Comparison of ENCODE assay signal across 1 cellular context in the genomic region with DNA sequence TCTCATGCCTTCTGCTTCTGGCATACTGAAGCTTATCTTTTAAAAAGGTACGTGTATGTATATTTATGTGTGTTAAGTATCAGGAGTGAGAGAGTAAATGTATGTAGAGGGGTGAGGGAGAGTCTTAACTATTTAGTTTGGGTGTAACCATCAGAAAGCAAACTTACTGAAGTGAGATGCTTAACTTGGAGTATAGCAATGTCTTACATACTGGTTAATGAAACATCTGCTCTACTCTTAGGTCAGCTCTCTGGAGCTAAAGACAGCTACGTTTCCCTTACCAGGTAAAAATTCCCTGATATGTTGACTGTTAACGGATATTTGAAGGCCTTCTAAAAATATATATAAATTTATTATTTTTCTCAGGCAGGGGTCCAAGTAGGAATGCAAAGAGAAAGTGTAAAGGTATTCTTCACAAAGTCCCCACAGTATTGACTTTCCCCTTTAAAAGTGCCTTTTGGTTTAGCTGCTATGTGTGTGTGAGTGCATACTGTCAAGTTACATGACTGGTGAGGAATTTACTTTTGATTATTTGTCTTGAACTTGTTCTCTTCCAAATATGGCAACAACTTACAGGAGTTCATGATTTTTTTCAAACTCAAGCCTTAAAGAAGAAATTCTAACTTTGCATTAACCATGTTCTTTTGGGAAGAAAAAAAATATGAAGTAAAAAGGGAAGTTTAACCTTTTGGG.
TF ChIP-seq lines count a peak whose summit lies in the region.

No MANE protein-coding gene starts in this region.

TF ChIP-seq in A549, 52 proteins besides CTCF, POLR2A, EP300 and RAD21 (continued from another document):
- TF ChIP-seq, protein P1, sequence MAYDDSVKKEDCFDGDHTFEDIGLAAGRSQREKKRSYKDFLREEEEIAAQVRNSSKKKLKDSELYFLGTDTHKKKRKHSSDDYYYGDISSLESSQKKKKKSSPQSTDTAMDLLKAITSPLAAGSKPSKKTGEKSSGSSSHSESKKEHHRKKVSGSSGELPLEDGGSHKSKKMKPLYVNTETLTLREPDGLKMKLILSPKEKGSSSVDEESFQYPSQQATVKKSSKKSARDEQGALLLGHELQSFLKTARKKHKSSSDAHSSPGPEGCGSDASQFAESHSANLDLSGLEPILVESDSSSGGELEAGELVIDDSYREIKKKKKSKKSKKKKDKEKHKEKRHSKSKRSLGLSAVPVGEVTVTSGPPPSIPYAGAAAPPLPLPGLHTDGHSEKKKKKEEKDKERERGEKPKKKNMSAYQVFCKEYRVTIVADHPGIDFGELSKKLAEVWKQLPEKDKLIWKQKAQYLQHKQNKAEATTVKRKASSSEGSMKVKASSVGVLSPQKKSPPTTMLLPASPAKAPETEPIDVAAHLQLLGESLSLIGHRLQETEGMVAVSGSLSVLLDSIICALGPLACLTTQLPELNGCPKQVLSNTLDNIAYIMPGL (CRISPR knock-in tag; IDR thresholded peaks at IDR 0.05; ENCODE audit: borderline replicate concordance), result no peak
- TF ChIP-seq ZNF302 (CRISPR knock-in tag; IDR thresholded peaks at IDR 0.05) (no peak), ESRRA (IDR thresholded peaks at IDR 0.05; ENCODE audit: borderline replicate concordance, low read length) (no peak), FOSB (CRISPR knock-in tag; IDR thresholded peaks at IDR 0.05) (no peak), RFX5 (IDR thresholded peaks at IDR 0.05) (no peak), CHD2 (IDR thresholded peaks at IDR 0.05; ENCODE audit: low read length, partially characterized antibody) (no peak), JUNB (IDR thresholded peaks at IDR 0.05) (no peak), PHF8 (IDR thresholded peaks at IDR 0.05; ENCODE audit: borderline replicate concordance, low read depth) (no peak), TFCP2L1 (CRISPR knock-in tag; IDR thresholded peaks at IDR 0.05) (no peak), MYC (IDR thresholded peaks at IDR 0.05; ENCODE audit: borderline replicate concordance, low read length) (no peak), TP53 (CRISPR knock-in tag; IDR thresholded peaks at IDR 0.05) (no peak), BHLHE40 (IDR thresholded peaks at IDR 0.05; ENCODE audit: low read depth, low read length) (no peak), NPAS2 (CRISPR knock-in tag; IDR thresholded peaks at IDR 0.05; ENCODE audit: borderline replicate concordance) (no peak), HOXB13 (CRISPR knock-in tag; IDR thresholded peaks at IDR 0.05; ENCODE audit: low read depth) (no peak), HEYL (CRISPR knock-in tag; IDR thresholded peaks at IDR 0.05) (no peak), SMC3 (IDR thresholded peaks at IDR 0.05) (no peak), FOSL2 (IDR thresholded peaks at IDR 0.05) (no peak), FOSL2 (CRISPR knock-in tag; IDR thresholded peaks at IDR 0.05) (no peak)
- TF ChIP-seq, protein P2, sequence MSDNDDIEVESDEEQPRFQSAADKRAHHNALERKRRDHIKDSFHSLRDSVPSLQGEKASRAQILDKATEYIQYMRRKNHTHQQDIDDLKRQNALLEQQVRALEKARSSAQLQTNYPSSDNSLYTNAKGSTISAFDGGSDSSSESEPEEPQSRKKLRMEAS (IDR thresholded peaks at IDR 0.05), result no peak
